Comparison of ENCODE assay signal across 9 cellular contexts in genomic region chr10:6171891-6172354, GRCh38. TPM values are rescaled to one million over a fixed set of nuclear protein-coding genes. Genes with fewer than 3 reads are reported as not detected.
A peak's percentile ranks its signal among the peaks of the same experiment; 100 is the strongest.
DNase-seq lines count a peak whose midpoint lies in the region; ATAC-seq and TF ChIP-seq lines count a peak whose summit lies in the region.
"Had no signal": no experiment of that assay in that cellular context is flagged by ENCODE, and none has a peak within 500 bp of the region (broad histone marks: within the 10 kb centered on the region; RNA-seq: fewer than 3 reads in every experiment).

No MANE protein-coding gene starts in this region.

- TF ChIP-seq CTCF in stomach (IDR thresholded peaks at IDR 0.05) = no peak

- intact Hi-C loops in stomach (cut with DNase I; ENCODE audit: low total_unique reads) = no loop called here

- H3K9me3 ChIP-seq in stomach = no peaks in the 10 kb centered on the region

- H3K27me3 ChIP-seq in stomach = no peaks in the 10 kb centered on the region

- DNase-seq in activated T-cell treated with anti-CD3 and anti-CD28 coated beads for 48 hours (ENCODE audit: low read depth) = peak; percentile 27
- DNase-seq in activated T-cell treated with anti-CD3 and anti-CD28 coated beads for 4 hours = no peak
- DNase-seq in activated naive CD4-positive, alpha-beta T cell treated with anti-CD3 and anti-CD28 coated beads, Interleukin-2, amount 50 U/mL, for 72 hours (ENCODE audit: low spot score in 2 of 2) = peak in 1 of 2 donors; percentile 79
- peak in 33 of 51 donors; percentile 12 to 81 (median 35) for DNase-seq in hypothalamus (lab: John Stamatoyannopoulos, UW)
- peak; percentile 38 for DNase-seq in stomach
- no peak for DNase-seq in NCI-H1417 treated with DMSO at 0.1 percent for 48 hours (lab: John Stamatoyannopoulos, UW)
- no peak for DNase-seq in activated CD8-positive, alpha-beta memory T cell treated with anti-CD3 and anti-CD28 coated beads, Interleukin-2, amount 10 ng/mL, durations not matched to agents 7 days and 5 days
- DNase-seq: DND-41 had no signal

- peak overlapping the region in 4 of 5 donors; percentile 39 to 82 (median 60) for H3K27ac ChIP-seq in stomach

- H3K27ac Mint-ChIP-seq in activated naive CD4-positive, alpha-beta T cell treated with anti-CD3 and anti-CD28 coated beads, Interleukin-2, amount 50 U/mL, for 72 hours = peak overlapping the region; percentile 62 to 68
- no peak overlapping the region for H3K27ac Mint-ChIP-seq in activated CD8-positive, alpha-beta memory T cell treated with anti-CD3 and anti-CD28 coated beads, Interleukin-2, amount 10 ng/mL, durations not matched to agents 7 days and 5 days

- H3K36me3 ChIP-seq in stomach = peaks cover 0 to 5% (median 2%) of the 10 kb centered on the region in 4 donors

- H3K36me3 Mint-ChIP-seq in activated naive CD4-positive, alpha-beta T cell treated with anti-CD3 and anti-CD28 coated beads, Interleukin-2, amount 50 U/mL, for 72 hours = peaks cover 10 to 36% of the 10 kb centered on the region in 2 donors
- H3K36me3 Mint-ChIP-seq in activated CD8-positive, alpha-beta memory T cell treated with anti-CD3 and anti-CD28 coated beads, Interleukin-2, amount 10 ng/mL, durations not matched to agents 7 days and 5 days = peaks cover 4% of the 10 kb centered on the region

- peak; percentile 10 for TF ChIP-seq EP300 in stomach (IDR thresholded peaks at IDR 0.05)

- WGBS in stomach, 5 donors = 59 to 70% (median 68%) methylated on average over 17 of the region's 17 CpGs

- CTCF ChIA-PET in activated CD8-positive, alpha-beta memory T cell treated with anti-CD3 and anti-CD28 coated beads, Interleukin-2, amount 10 ng/mL, durations not matched to agents 7 days and 5 days (lab: Charles Lee) = interaction anchor here (0.8 to 6.3 kb wide), 8 partner anchors 9 to 246 kb away, joined by 3 to 46 read pairs (median 10); partner anchors contain the start of gene PFKFB3

- no peaks in the 10 kb centered on the region for H3K9me3 Mint-ChIP-seq in activated naive CD4-positive, alpha-beta T cell treated with anti-CD3 and anti-CD28 coated beads, Interleukin-2, amount 50 U/mL, for 72 hours
- no peaks in the 10 kb centered on the region for H3K9me3 Mint-ChIP-seq in activated CD8-positive, alpha-beta memory T cell treated with anti-CD3 and anti-CD28 coated beads, Interleukin-2, amount 10 ng/mL, durations not matched to agents 7 days and 5 days (ENCODE audit: low read depth)

- H3K4me1 Mint-ChIP-seq in activated CD8-positive, alpha-beta memory T cell treated with anti-CD3 and anti-CD28 coated beads, Interleukin-2, amount 10 ng/mL, durations not matched to agents 7 days and 5 days = peaks cover 55% of the 10 kb centered on the region

- H3K4me3 Mint-ChIP-seq in activated CD8-positive, alpha-beta memory T cell treated with anti-CD3 and anti-CD28 coated beads, Interleukin-2, amount 10 ng/mL, durations not matched to agents 7 days and 5 days = no peak overlapping the region

- H3K4me3 ChIP-seq in stomach = peak overlapping the region in 1 of 4 donors; percentile 10

- no peak for TF ChIP-seq POLR2A in stomach (IDR thresholded peaks at IDR 0.05)

- peaks cover 20 to 90% (median 77%) of the 10 kb centered on the region in 4 donors for H3K4me1 ChIP-seq in stomach

- ATAC-seq in activated naive CD4-positive, alpha-beta T cell treated with anti-CD3 and anti-CD28 coated beads, Interleukin-2, amount 50 U/mL, for 72 hours = peak; percentile 65 to 85
- ATAC-seq in GM18520 (IDR thresholded peaks at IDR 0.05; ENCODE audit: unreplicated experiment) = no peak
- ATAC-seq in activated CD8-positive, alpha-beta memory T cell treated with anti-CD3 and anti-CD28 coated beads, Interleukin-2, amount 10 ng/mL, durations not matched to agents 7 days and 5 days = no peak

- no peaks in the 10 kb centered on the region for H3K27me3 Mint-ChIP-seq in activated CD8-positive, alpha-beta memory T cell treated with anti-CD3 and anti-CD28 coated beads, Interleukin-2, amount 10 ng/mL, durations not matched to agents 7 days and 5 days

RNA-seq across cellular contexts. Expression of gene PFKFB3, which starts 30.8 kb away (rescaled TPM):
- total RNA-seq in activated naive CD4-positive, alpha-beta T cell treated with anti-CD3 and anti-CD28 coated beads, Interleukin-2, amount 50 U/mL, for 72 hours = 100 to 1,000 TPM in 1 of 2 donors, 10 to 100 TPM in 1; 77.0 to 181 TPM
- 100 to 1,000 TPM in 1 of 5 donors, 10 to 100 TPM in 4; 18.0 to 199 (median 41.5) TPM for total RNA-seq in stomach
- 10 to 100 TPM; 17.7 to 48.3 (median 26.6) TPM for polyA plus RNA-seq in stomach
- 10 to 100 TPM; 57.1 to 59.3 TPM for total RNA-seq in activated CD8-positive, alpha-beta memory T cell treated with anti-CD3 and anti-CD28 coated beads, Interleukin-2, amount 10 ng/mL, durations not matched to agents 7 days and 5 days

Comparison
In these comparisons a context has a peak if more than half of its experiments do, and no peak if none do; other contexts are left out.
1. DNase-seq: peak in activated T-cell treated with anti-CD3 and anti-CD28 coated beads for 48 hours (single experiment), hypothalamus (33 of 51) and stomach (single experiment); none in activated T-cell treated with anti-CD3 and anti-CD28 coated beads for 4 hours (single experiment), NCI-H1417 treated with DMSO at 0.1 percent for 48 hours (single experiment) and activated CD8-positive, alpha-beta memory T cell treated with anti-CD3 and anti-CD28 coated beads, Interleukin-2, amount 10 ng/mL, durations not matched to agents 7 days and 5 days (single experiment).
2. ATAC-seq: peak in activated naive CD4-positive, alpha-beta T cell treated with anti-CD3 and anti-CD28 coated beads, Interleukin-2, amount 50 U/mL, for 72 hours (2 of 2); none in GM18520 (single experiment) and activated CD8-positive, alpha-beta memory T cell treated with anti-CD3 and anti-CD28 coated beads, Interleukin-2, amount 10 ng/mL, durations not matched to agents 7 days and 5 days (single experiment).